In genomic region chr11:101188801-101189200, GRCh38 we compare ENCODE assay signal across 23 cellular contexts. TPM values are rescaled to one million over a fixed set of nuclear protein-coding genes. Genes with fewer than 3 reads are reported as not detected.
"Had no signal": no experiment of that assay in that cellular context is flagged by ENCODE, and none has a peak within 500 bp of the region (broad histone marks: within the 10 kb centered on the region; RNA-seq: fewer than 3 reads in every experiment).

No MANE protein-coding gene starts in this region.

- H3K4me1 ChIP-seq: esophagus squamous epithelium, neural progenitor cell, parathyroid adenoma, right atrium auricular region, spleen, suprapubic skin, thyroid gland had no signal

- H3K4me1 Mint-ChIP-seq: mesothelial cell of epicardium; naive B cell; nephron; neural progenitor cell; stimulated activated naive B cell treated with anti-CD40 and anti-IgM and Interleukin-4, amounts not matched to agents 10 μg/mL and 1 μg/mL and 100 μg/mL, for 72 hours had no signal

- H3K4me3 Mint-ChIP-seq: effector memory CD8-positive, alpha-beta T cell; mesothelial cell of epicardium; naive B cell; nephron; neural progenitor cell; stimulated activated naive B cell treated with anti-CD40 and anti-IgM and Interleukin-4, amounts not matched to agents 10 μg/mL and 1 μg/mL and 100 μg/mL, for 72 hours; stimulated activated naive CD8-positive, alpha-beta T cell treated with anti-CD3 and anti-CD28 coated beads, Interleukin-15, Interleukin-2, amounts not matched to agents 100 ng/mL and 50 ng/mL, for 24 hours; type B pancreatic cell had no signal

- DNase-seq: cortex of kidney; effector memory CD8-positive, alpha-beta T cell; erythroblast; esophagus squamous epithelium; kidney; mesenchymal stem cell; mucosa of descending colon; naive B cell; spleen; stimulated activated CD4-positive, alpha-beta T cell treated with anti-CD3 and anti-CD28 coated beads, Interleukin-4, amount 100 ng/mL, for 4 hours; stimulated activated naive B cell treated with anti-CD40 and anti-IgM and Interleukin-4, amounts not matched to agents 10 μg/mL and 1 μg/mL and 100 μg/mL, for 72 hours; thyroid gland had no signal

- H3K27ac Mint-ChIP-seq: effector memory CD8-positive, alpha-beta T cell; mesothelial cell of epicardium; naive B cell; nephron; neural progenitor cell; progenitor cell of endocrine pancreas; stimulated activated naive B cell treated with anti-CD40 and anti-IgM and Interleukin-4, amounts not matched to agents 10 μg/mL and 1 μg/mL and 100 μg/mL, for 72 hours; stimulated activated naive CD8-positive, alpha-beta T cell treated with anti-CD3 and anti-CD28 coated beads, Interleukin-15, Interleukin-2, amounts not matched to agents 100 ng/mL and 50 ng/mL, for 24 hours; type B pancreatic cell had no signal

- H3K36me3 ChIP-seq: esophagus squamous epithelium, neural progenitor cell, right atrium auricular region, spleen, suprapubic skin, thyroid gland had no signal

- H3K36me3 Mint-ChIP-seq: mesothelial cell of epicardium; naive B cell; neural progenitor cell; stimulated activated naive B cell treated with anti-CD40 and anti-IgM and Interleukin-4, amounts not matched to agents 10 μg/mL and 1 μg/mL and 100 μg/mL, for 72 hours; type B pancreatic cell had no signal

- H3K9me3 Mint-ChIP-seq: mesothelial cell of epicardium, nephron, neural progenitor cell, type B pancreatic cell had no signal

- H3K9me3 ChIP-seq: esophagus squamous epithelium, mucosa of descending colon, right atrium auricular region, spleen, suprapubic skin, thyroid gland had no signal

- H3K4me3 ChIP-seq: esophagus squamous epithelium, mucosa of descending colon, neural progenitor cell, right atrium auricular region, skin epidermis, spleen, suprapubic skin, thyroid gland had no signal

- H3K27me3 ChIP-seq: esophagus squamous epithelium, neural progenitor cell, right atrium auricular region, spleen, suprapubic skin, thyroid gland had no signal

- H3K27me3 Mint-ChIP-seq: effector memory CD8-positive, alpha-beta T cell; progenitor cell of endocrine pancreas; stimulated activated naive B cell treated with anti-CD40 and anti-IgM and Interleukin-4, amounts not matched to agents 10 μg/mL and 1 μg/mL and 100 μg/mL, for 72 hours; stimulated activated naive CD8-positive, alpha-beta T cell treated with anti-CD3 and anti-CD28 coated beads, Interleukin-15, Interleukin-2, amounts not matched to agents 100 ng/mL and 50 ng/mL, for 24 hours; type B pancreatic cell had no signal

- H3K27ac ChIP-seq: esophagus squamous epithelium, neural progenitor cell, parathyroid adenoma, right atrium auricular region, skin epidermis, spleen, suprapubic skin, thyroid gland had no signal

RNA-seq across cellular contexts. Expression of gene PGR, which starts 59.2 kb away (rescaled TPM):
- total RNA-seq: lung microvascular endothelial cell, progenitor cell of endocrine pancreas had no signal
